16 cellular contexts compared by ENCODE assay signal in genomic region chr3:39935261-39935660, GRCh38.
"Had no signal": no experiment of that assay in that cellular context is flagged by ENCODE, and none has a peak within 500 bp of the region (broad histone marks: within the 10 kb centered on the region; RNA-seq: fewer than 3 reads in every experiment).

No MANE protein-coding gene starts in this region.

- ATAC-seq: esophagus mucosa; gastrocnemius medialis; lower lobe of right lung; naive thymus-derived CD4-positive, alpha-beta T cell; psoas muscle; sciatic nerve; stimulated activated naive B cell treated with anti-CD40 and anti-IgM and Interleukin-4, amounts not matched to agents 10 μg/mL and 1 μg/mL and 100 μg/mL, for 72 hours; stimulated activated naive CD8-positive, alpha-beta T cell treated with anti-CD3 and anti-CD28 coated beads, Interleukin-15, amount 100 ng/mL, for 72 hours had no signal

- H3K27me3 Mint-ChIP-seq: stimulated activated naive B cell treated with anti-CD40 and anti-IgM and Interleukin-4, amounts not matched to agents 10 μg/mL and 1 μg/mL and 100 μg/mL, for 72 hours had no signal

- H3K4me3 ChIP-seq: colonic mucosa, gastrocnemius medialis, lower lobe of right lung, psoas muscle, testis, tibial nerve had no signal

- H3K36me3 Mint-ChIP-seq: naive thymus-derived CD4-positive, alpha-beta T cell; stimulated activated naive B cell treated with anti-CD40 and anti-IgM and Interleukin-4, amounts not matched to agents 10 μg/mL and 1 μg/mL and 100 μg/mL, for 72 hours had no signal

- DNase-seq: colonic mucosa; effector CD8-positive, alpha-beta T cell; gastrocnemius medialis; lower lobe of right lung; mesenchymal stem cell; naive thymus-derived CD4-positive, alpha-beta T cell; psoas muscle; stimulated activated CD4-positive, alpha-beta T cell treated with anti-CD3 and anti-CD28 coated beads, Interleukin-2, amount 100 ng/mL, for 24 hours; stimulated activated CD4-positive, alpha-beta T cell treated with anti-CD3 and anti-CD28 coated beads, Interleukin-4, amount 100 ng/mL, for 4 hours; stimulated activated naive B cell treated with anti-CD40 and anti-IgM and Interleukin-4, amounts not matched to agents 10 μg/mL and 1 μg/mL and 100 μg/mL, for 72 hours; stimulated activated naive CD8-positive, alpha-beta T cell treated with anti-CD3 and anti-CD28 coated beads, Interleukin-15, amount 100 ng/mL, for 72 hours had no signal

- H3K27me3 ChIP-seq: colonic mucosa, gastrocnemius medialis, neutrophil, testis, tibial nerve had no signal

- H3K4me1 ChIP-seq: colonic mucosa, gastrocnemius medialis, lower lobe of right lung, psoas muscle had no signal

- H3K36me3 ChIP-seq: colonic mucosa, gastrocnemius medialis, lower lobe of right lung, neutrophil, tibial nerve had no signal

- H3K4me1 Mint-ChIP-seq: naive thymus-derived CD4-positive, alpha-beta T cell; stimulated activated naive B cell treated with anti-CD40 and anti-IgM and Interleukin-4, amounts not matched to agents 10 μg/mL and 1 μg/mL and 100 μg/mL, for 72 hours; stimulated activated naive CD8-positive, alpha-beta T cell treated with anti-CD3 and anti-CD28 coated beads, Interleukin-15, amount 100 ng/mL, for 72 hours had no signal

- H3K27ac ChIP-seq: colonic mucosa, gastrocnemius medialis, lower lobe of right lung, neutrophil, psoas muscle, testis, tibial nerve had no signal

- H3K27ac Mint-ChIP-seq: naive thymus-derived CD4-positive, alpha-beta T cell; stimulated activated naive B cell treated with anti-CD40 and anti-IgM and Interleukin-4, amounts not matched to agents 10 μg/mL and 1 μg/mL and 100 μg/mL, for 72 hours; stimulated activated naive CD8-positive, alpha-beta T cell treated with anti-CD3 and anti-CD28 coated beads, Interleukin-15, amount 100 ng/mL, for 72 hours had no signal

- H3K9me3 ChIP-seq: colonic mucosa, gastrocnemius medialis, lower lobe of right lung, neutrophil, psoas muscle, testis, tibial nerve had no signal

- H3K9me3 Mint-ChIP-seq: stimulated activated naive B cell treated with anti-CD40 and anti-IgM and Interleukin-4, amounts not matched to agents 10 μg/mL and 1 μg/mL and 100 μg/mL, for 72 hours; stimulated activated naive CD8-positive, alpha-beta T cell treated with anti-CD3 and anti-CD28 coated beads, Interleukin-15, amount 100 ng/mL, for 72 hours had no signal

- H3K4me3 Mint-ChIP-seq: naive thymus-derived CD4-positive, alpha-beta T cell; stimulated activated naive B cell treated with anti-CD40 and anti-IgM and Interleukin-4, amounts not matched to agents 10 μg/mL and 1 μg/mL and 100 μg/mL, for 72 hours; stimulated activated naive CD8-positive, alpha-beta T cell treated with anti-CD3 and anti-CD28 coated beads, Interleukin-15, amount 100 ng/mL, for 72 hours had no signal
